ENCODE assay signal across 23 cellular contexts in the genomic region with DNA sequence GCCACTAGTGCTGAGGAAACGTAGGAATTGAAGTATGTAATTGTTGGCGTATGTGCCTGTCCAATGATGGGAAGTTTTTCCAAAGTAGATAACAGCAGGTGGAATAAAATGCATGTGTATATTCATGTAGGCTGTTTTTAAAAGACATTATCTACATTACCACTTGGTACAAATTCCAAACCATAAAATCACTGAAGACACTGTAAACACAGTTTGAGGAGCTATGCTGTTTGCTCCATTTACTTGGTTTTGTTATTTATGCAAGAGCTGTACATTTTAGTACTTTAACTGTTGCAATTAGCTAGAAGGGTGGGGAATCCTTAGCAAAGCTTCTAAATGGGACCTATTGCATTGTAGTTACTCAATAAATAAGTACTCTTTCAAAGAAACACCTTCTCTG.
"Had no signal": no experiment of that assay in that cellular context is flagged by ENCODE, and none has a peak within 500 bp of the region (broad histone marks: within the 10 kb centered on the region; RNA-seq: fewer than 3 reads in every experiment).

No MANE protein-coding gene starts in this region.

- FAIRE-seq: endometrium, frontal cortex, islet of Langerhans, keratinocyte had no signal

- H3K27me3 ChIP-seq: colonic mucosa, esophagus squamous epithelium, foreskin keratinocyte, gastroesophageal sphincter, heart left ventricle, hepatocyte, left lung had no signal

- H3K4me3 ChIP-seq: colonic mucosa, esophagus squamous epithelium, gastroesophageal sphincter, heart left ventricle, hepatocyte, left lung, lower lobe of right lung had no signal

- H2AFZ ChIP-seq: hepatocyte had no signal

- H3K4me2 ChIP-seq: hepatocyte had no signal

- DNase-seq: colonic mucosa; cortex of kidney; effector CD8-positive, alpha-beta T cell; effector memory CD8-positive, alpha-beta T cell; endodermal cell; erythroblast; esophagus squamous epithelium; foreskin keratinocyte; heart left ventricle; left cardiac atrium; left lung; left ventricle myocardium superior; lower lobe of right lung; mesendoderm; midbrain; naive thymus-derived CD4-positive, alpha-beta T cell had no signal

- H3K27ac ChIP-seq: colonic mucosa, epithelial cell of prostate, esophagus squamous epithelium, foreskin keratinocyte, gastroesophageal sphincter, heart left ventricle, hepatocyte, left lung, lower lobe of right lung had no signal

- H3K4me1 ChIP-seq: colonic mucosa, esophagus squamous epithelium, foreskin keratinocyte, left lung, lower lobe of right lung had no signal

- H3K9me3 ChIP-seq: colonic mucosa, esophagus squamous epithelium, gastroesophageal sphincter, heart left ventricle, left lung, lower lobe of right lung had no signal

- H3K36me3 ChIP-seq: colonic mucosa, esophagus squamous epithelium, gastroesophageal sphincter, heart left ventricle, left lung, lower lobe of right lung had no signal
